ENCODE assay signal across 8 cellular contexts in the genomic region with DNA sequence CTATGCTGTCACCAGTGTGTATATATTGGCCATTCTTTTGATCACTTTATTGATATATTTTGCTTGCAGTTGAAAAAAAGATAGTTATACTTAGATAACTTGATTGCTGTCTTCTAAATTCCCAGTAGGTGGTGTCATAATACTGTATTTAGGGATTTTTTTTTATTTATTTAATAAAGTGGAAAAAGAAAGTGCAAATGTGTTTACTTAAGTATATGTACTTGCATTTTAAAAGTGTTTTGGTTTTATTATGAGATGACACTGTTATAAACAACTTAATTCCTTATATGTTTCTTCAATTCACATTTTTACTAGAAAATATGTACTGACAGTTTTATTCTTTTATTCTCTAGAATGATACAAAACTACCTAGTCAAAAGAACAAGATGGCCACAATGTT.
DNase-seq lines count a peak whose midpoint lies in the region; ATAC-seq and TF ChIP-seq lines count a peak whose summit lies in the region.
"Had no signal": no experiment of that assay in that cellular context is flagged by ENCODE, and none has a peak within 500 bp of the region (broad histone marks: within the 10 kb centered on the region; RNA-seq: fewer than 3 reads in every experiment).

No MANE protein-coding gene starts in this region.

- H3K36me3 ChIP-seq in colonic mucosa = no peaks in the 10 kb centered on the region
- no peaks in the 10 kb centered on the region for H3K36me3 ChIP-seq in osteoblast (ENCODE audit: insufficient read depth, low read length)
- H3K36me3 ChIP-seq in stomach = no peaks in the 10 kb centered on the region

- no peak overlapping the region for H3K9ac ChIP-seq in colonic mucosa (ENCODE audit: low read depth in 2 of 2, low read length in 2 of 2)

- peak; percentile 10 for TF ChIP-seq CTCF in colonic mucosa (IDR thresholded peaks at IDR 0.05)
- peak; percentile 57 for TF ChIP-seq CTCF in osteoblast (IDR thresholded peaks at IDR 0.05; ENCODE audit: extremely low read depth, low read depth, low read length)
- peak in 3 of 7 experiments; percentile 5 to 28 (median 6) for TF ChIP-seq CTCF in stomach (IDR thresholded peaks at IDR 0.05)

- H3K4me3 ChIP-seq in colonic mucosa = no peak overlapping the region
- no peak overlapping the region for H3K4me3 ChIP-seq in osteoblast (ENCODE audit: insufficient read depth, low read length)
- no peak overlapping the region for H3K4me3 ChIP-seq in stomach

- no peaks in the 10 kb centered on the region for H3K9me3 ChIP-seq in colonic mucosa
- H3K9me3 ChIP-seq in osteoblast (ENCODE audit: low read depth, low read length) = no peaks in the 10 kb centered on the region
- H3K9me3 ChIP-seq in stomach = peaks cover 0 to 25% (median 6%) of the 10 kb centered on the region in 4 donors

- no peaks in the 10 kb centered on the region for H4K20me1 ChIP-seq in osteoblast (ENCODE audit: insufficient read depth, low read length)

- intact Hi-C loops in colonic mucosa (cut with DNase I) (no loop called here), stomach (cut with DNase I; ENCODE audit: low total_unique reads) (no loop called here)

- TF ChIP-seq POLR2A in stomach (IDR thresholded peaks at IDR 0.05) = no peak

- peak overlapping the region; percentile 49 for H3K4me2 ChIP-seq in osteoblast (ENCODE audit: insufficient read depth, low read length)

- H3K27me3 ChIP-seq in colonic mucosa = no peaks in the 10 kb centered on the region
- H3K27me3 ChIP-seq in osteoblast (ENCODE audit: insufficient read depth, low read length) = no peaks in the 10 kb centered on the region
- H3K27me3 ChIP-seq in stomach = no peaks in the 10 kb centered on the region

- no peak for ATAC-seq in HG02852 (IDR thresholded peaks at IDR 0.05; ENCODE audit: unreplicated experiment)

- H3K27ac ChIP-seq in colonic mucosa = no peak overlapping the region
- H3K27ac ChIP-seq in osteoblast (ENCODE audit: low read depth, low read length) = no peak overlapping the region
- H3K27ac ChIP-seq in stomach = no peak overlapping the region

- no peaks in the 10 kb centered on the region for H3K79me2 ChIP-seq in osteoblast (ENCODE audit: insufficient read depth, low read length)

- no peak for TF ChIP-seq EP300 in stomach (IDR thresholded peaks at IDR 0.05)

- H3K4me1 ChIP-seq in colonic mucosa = no peaks in the 10 kb centered on the region
- H3K4me1 ChIP-seq in osteoblast (ENCODE audit: insufficient read depth, low read length) = peaks cover 10% of the 10 kb centered on the region
- peaks cover 0 to 5% (median 0%) of the 10 kb centered on the region in 4 donors for H3K4me1 ChIP-seq in stomach

- peak; percentile 16 for DNase-seq in EH (ENCODE audit: low read depth)
- DNase-seq in NCI-H2029 treated with DMSO at 0.1 percent for 48 hours (lab: John Stamatoyannopoulos, UW) = peak; percentile 16
- DNase-seq in colonic mucosa = no peak
- DNase-seq in osteoblast (ENCODE audit: insufficient read length, low spot score, missing footprints) = peak; percentile 13
- DNase-seq in activated CD8-positive, alpha-beta memory T cell treated with anti-CD3 and anti-CD28 coated beads, Interleukin-2, amount 50 U/mL, for 4 hours = no peak
- DNase-seq in stomach = no peak
- DNase-seq: activated naive CD8-positive, alpha-beta T cell treated with anti-CD3 and anti-CD28 coated beads for 36 hours had no signal

- no peak overlapping the region for H2AFZ ChIP-seq in osteoblast (ENCODE audit: low read length)

Comparison
In these comparisons a context has a peak if more than half of its experiments do, and no peak if none do; other contexts are left out.
1. DNase-seq: peak in EH (single experiment), NCI-H2029 treated with DMSO at 0.1 percent for 48 hours (single experiment) and osteoblast (single experiment); none in colonic mucosa (single experiment), activated CD8-positive, alpha-beta memory T cell treated with anti-CD3 and anti-CD28 coated beads, Interleukin-2, amount 50 U/mL, for 4 hours (single experiment) and stomach (single experiment).